1 cellular context compared by ENCODE assay signal in genomic region chr10:16816142-16816541, GRCh38.
TF ChIP-seq lines count a peak whose summit lies in the region.

No MANE protein-coding gene starts in this region.

TF ChIP-seq in GM12878, 131 proteins besides CTCF, POLR2A, EP300 and RAD21 (continued from another document):
- TF ChIP-seq, protein P1, sequence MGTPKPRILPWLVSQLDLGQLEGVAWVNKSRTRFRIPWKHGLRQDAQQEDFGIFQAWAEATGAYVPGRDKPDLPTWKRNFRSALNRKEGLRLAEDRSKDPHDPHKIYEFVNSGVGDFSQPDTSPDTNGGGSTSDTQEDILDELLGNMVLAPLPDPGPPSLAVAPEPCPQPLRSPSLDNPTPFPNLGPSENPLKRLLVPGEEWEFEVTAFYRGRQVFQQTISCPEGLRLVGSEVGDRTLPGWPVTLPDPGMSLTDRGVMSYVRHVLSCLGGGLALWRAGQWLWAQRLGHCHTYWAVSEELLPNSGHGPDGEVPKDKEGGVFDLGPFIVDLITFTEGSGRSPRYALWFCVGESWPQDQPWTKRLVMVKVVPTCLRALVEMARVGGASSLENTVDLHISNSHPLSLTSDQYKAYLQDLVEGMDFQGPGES (IDR thresholded peaks at IDR 0.05), result no peak
- no peak for TF ChIP-seq RELA (IDR thresholded peaks at IDR 0.05; ENCODE audit: borderline replicate concordance, partially characterized antibody)
